In the genomic region with DNA sequence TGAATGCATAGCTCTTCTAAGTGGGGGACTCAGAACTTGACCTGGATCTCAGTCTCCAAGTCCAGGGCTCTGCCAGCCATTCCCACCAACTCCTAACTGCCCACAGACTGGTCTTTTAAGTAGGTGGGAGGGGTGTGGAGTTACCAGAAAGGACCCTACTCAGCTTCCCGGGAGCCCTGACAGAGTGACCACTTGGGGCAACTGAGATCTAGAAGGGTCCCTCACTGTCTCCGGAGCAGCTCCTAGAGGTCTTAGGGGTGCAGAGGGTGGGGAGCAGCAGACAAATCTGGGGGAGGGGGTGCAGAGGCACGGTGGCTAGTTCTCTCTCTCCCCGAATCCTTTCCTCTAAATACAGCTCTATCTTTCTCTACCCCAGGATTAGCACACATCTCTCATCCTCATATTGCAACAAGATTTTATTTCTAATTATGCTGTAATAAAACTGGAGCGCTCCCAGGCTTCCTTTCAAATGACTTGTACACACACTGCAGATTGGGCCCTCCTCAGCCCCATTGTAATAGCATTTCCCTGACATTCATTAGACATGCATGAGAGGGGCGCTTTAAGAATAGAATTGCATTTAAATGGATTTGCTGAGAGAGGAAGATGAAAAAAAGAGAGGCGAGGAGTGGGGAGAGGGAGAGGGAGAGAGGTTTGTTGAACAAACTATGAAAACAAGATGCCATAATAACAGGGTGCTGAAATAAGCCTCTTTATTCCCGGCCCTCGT, we compare ENCODE assay signal across 1 cellular context.
TF ChIP-seq lines count a peak whose summit lies in the region.

No MANE protein-coding gene starts in this region.

TF ChIP-seq in GM23338, 12 proteins besides CTCF, POLR2A, EP300 and RAD21 (continued from another document):
- no peak for TF ChIP-seq ZNF331 (CRISPR knock-in tag; IDR thresholded peaks at IDR 0.05; ENCODE audit: low read depth)
- TF ChIP-seq ZNF114 (CRISPR knock-in tag; IDR thresholded peaks at IDR 0.05) = no peak
- TF ChIP-seq STAT1 (IDR thresholded peaks at IDR 0.05; ENCODE audit: unreplicated experiment) = no peak
- TF ChIP-seq, protein P1, sequence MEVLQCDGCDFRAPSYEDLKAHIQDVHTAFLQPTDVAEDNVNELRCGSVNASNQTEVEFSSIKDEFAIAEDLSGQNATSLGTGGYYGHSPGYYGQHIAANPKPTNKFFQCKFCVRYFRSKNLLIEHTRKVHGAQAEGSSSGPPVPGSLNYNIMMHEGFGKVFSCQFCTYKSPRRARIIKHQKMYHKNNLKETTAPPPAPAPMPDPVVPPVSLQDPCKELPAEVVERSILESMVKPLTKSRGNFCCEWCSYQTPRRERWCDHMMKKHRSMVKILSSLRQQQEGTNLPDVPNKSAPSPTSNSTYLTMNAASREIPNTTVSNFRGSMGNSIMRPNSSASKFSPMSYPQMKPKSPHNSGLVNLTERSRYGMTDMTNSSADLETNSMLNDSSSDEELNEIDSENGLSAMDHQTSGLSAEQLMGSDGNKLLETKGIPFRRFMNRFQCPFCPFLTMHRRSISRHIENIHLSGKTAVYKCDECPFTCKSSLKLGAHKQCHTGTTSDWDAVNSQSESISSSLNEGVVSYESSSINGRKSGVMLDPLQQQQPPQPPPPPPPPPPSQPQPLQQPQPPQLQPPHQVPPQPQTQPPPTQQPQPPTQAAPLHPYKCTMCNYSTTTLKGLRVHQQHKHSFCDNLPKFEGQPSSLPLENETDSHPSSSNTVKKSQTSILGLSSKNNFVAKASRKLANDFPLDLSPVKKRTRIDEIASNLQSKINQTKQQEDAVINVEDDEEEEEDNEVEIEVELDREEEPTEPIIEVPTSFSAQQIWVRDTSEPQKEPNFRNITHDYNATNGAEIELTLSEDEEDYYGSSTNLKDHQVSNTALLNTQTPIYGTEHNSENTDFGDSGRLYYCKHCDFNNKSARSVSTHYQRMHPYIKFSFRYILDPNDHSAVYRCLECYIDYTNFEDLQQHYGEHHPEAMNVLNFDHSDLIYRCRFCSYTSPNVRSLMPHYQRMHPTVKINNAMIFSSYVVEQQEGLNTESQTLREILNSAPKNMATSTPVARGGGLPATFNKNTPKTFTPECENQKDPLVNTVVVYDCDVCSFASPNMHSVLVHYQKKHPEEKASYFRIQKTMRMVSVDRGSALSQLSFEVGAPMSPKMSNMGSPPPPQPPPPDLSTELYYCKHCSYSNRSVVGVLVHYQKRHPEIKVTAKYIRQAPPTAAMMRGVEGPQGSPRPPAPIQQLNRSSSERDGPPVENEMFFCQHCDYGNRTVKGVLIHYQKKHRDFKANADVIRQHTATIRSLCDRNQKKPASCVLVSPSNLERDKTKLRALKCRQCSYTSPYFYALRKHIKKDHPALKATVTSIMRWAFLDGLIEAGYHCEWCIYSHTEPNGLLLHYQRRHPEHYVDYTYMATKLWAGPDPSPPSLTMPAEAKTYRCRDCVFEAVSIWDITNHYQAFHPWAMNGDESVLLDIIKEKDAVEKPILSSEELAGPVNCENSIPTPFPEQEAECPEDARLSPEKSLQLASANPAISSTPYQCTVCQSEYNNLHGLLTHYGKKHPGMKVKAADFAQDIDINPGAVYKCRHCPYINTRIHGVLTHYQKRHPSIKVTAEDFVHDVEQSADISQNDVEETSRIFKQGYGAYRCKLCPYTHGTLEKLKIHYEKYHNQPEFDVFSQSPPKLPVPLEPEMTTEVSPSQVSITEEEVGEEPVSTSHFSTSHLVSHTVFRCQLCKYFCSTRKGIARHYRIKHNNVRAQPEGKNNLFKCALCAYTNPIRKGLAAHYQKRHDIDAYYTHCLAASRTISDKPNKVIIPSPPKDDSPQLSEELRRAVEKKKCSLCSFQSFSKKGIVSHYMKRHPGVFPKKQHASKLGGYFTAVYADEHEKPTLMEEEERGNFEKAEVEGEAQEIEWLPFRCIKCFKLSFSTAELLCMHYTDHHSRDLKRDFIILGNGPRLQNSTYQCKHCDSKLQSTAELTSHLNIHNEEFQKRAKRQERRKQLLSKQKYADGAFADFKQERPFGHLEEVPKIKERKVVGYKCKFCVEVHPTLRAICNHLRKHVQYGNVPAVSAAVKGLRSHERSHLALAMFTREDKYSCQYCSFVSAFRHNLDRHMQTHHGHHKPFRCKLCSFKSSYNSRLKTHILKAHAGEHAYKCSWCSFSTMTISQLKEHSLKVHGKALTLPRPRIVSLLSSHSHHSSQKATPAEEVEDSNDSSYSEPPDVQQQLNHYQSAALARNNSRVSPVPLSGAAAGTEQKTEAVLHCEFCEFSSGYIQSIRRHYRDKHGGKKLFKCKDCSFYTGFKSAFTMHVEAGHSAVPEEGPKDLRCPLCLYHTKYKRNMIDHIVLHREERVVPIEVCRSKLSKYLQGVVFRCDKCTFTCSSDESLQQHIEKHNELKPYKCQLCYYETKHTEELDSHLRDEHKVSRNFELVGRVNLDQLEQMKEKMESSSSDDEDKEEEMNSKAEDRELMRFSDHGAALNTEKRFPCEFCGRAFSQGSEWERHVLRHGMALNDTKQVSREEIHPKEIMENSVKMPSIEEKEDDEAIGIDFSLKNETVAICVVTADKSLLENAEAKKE (CRISPR knock-in tag; IDR thresholded peaks at IDR 0.05) = no peak
- TF ChIP-seq JUNB (IDR thresholded peaks at IDR 0.05; ENCODE audit: unreplicated experiment) = no peak
